In the genomic region with DNA sequence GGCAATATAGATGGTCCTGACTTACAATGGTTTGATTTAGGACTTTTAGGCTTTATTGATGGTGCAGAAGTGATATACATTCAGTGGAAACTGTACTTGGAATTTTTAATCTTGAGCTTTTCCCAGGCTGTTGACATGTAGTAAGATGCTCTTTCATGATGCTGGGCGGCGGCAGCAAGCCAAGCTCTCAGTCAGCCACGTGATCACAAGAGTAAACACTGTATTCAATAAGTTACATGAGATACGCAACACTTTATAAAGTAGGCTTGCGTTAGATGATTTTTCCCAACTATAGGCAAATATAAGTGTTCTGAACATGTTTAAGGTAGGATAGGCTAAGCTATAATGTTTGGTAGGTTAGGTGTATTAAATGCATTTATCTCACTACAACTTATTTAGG, we compare ENCODE assay signal across 34 cellular contexts. TPM values are rescaled to one million over a fixed set of nuclear protein-coding genes. Genes with fewer than 3 reads are reported as not detected.
"Had no signal": no experiment of that assay in that cellular context is flagged by ENCODE, and none has a peak within 500 bp of the region (broad histone marks: within the 10 kb centered on the region; RNA-seq: fewer than 3 reads in every experiment).

No MANE protein-coding gene starts in this region.

- H3K4me1 Mint-ChIP-seq: activated B cell treated with CpG ODN at 0.5 μM for 24 hours; activated naive CD4-positive, alpha-beta T cell treated with anti-CD3 and anti-CD28 coated beads, Interleukin-2, amount 10 ng/mL, durations not matched to agents 7 days and 5 days; activated naive CD8-positive, alpha-beta T cell treated with anti-CD3 and anti-CD28 coated beads, Interleukin-2, amount 50 U/mL, for 24 hours; brain had no signal

- H3K9me3 Mint-ChIP-seq: activated B cell treated with CpG ODN at 0.5 μM for 24 hours; activated CD4-positive, alpha-beta memory T cell treated with anti-CD3 and anti-CD28 coated beads, Interleukin-2, amount 10 ng/mL, durations not matched to agents 7 days and 5 days; activated CD4-positive, alpha-beta T cell treated with anti-CD3 and anti-CD28 coated beads, Interleukin-2, amount 10 ng/mL, durations not matched to agents 7 days and 5 days; activated naive CD4-positive, alpha-beta T cell treated with anti-CD3 and anti-CD28 coated beads, Interleukin-2, amount 10 ng/mL, durations not matched to agents 7 days and 5 days; activated naive CD4-positive, alpha-beta T cell treated with anti-CD3 and anti-CD28 coated beads, Interleukin-2, amount 50 U/mL, for 24 hours; activated naive CD8-positive, alpha-beta T cell treated with anti-CD3 and anti-CD28 coated beads, Interleukin-2, amount 10 ng/mL, durations not matched to agents 7 days and 5 days; activated naive CD8-positive, alpha-beta T cell treated with anti-CD3 and anti-CD28 coated beads, Interleukin-2, amount 50 U/mL, for 24 hours; activated T-cell treated with anti-CD3 and anti-CD28 coated beads, Interleukin-2, amount 50 U/mL, for 24 hours; activated T-helper 2 cell treated with anti-CD3 and anti-CD28 coated beads, Interferon-gamma antibody, Interleukin-2, Interleukin-4, amounts not matched to agents 10 μg/mL and 5 μg/mL and 100 μg/mL, durations not matched to agents 14 hours and 24 hours and 36 hours; central memory CD8-positive, alpha-beta T cell; T-helper 2 cell treated with Interferon-gamma antibody and Interleukin-4, amounts not matched to agents 5 μg/mL and 100 μg/mL, for 36 hours had no signal

- H3K4me1 ChIP-seq: ascending aorta had no signal

- H3K4me3 ChIP-seq: ascending aorta, cardiac muscle cell had no signal

- H3K27me3 ChIP-seq: ascending aorta, cardiac muscle cell had no signal

- ATAC-seq: activated CD8-positive, alpha-beta memory T cell treated with anti-CD3 and anti-CD28 coated beads, Interleukin-2, amount 10 ng/mL, durations not matched to agents 7 days and 5 days; activated CD8-positive, alpha-beta T cell treated with anti-CD3 and anti-CD28 coated beads, Interleukin-2, amount 10 ng/mL, durations not matched to agents 7 days and 5 days; activated naive CD8-positive, alpha-beta T cell treated with anti-CD3 and anti-CD28 coated beads, Interleukin-2, amount 50 U/mL, for 24 hours had no signal

- DNase-seq: activated B cell treated with CpG ODN at 0.5 μM for 24 hours; activated CD4-positive, alpha-beta memory T cell treated with anti-CD3 and anti-CD28 coated beads, Interleukin-2, amount 10 ng/mL, durations not matched to agents 7 days and 5 days; activated CD4-positive, alpha-beta T cell treated with anti-CD3 and anti-CD28 coated beads for 48 hours; activated CD4-positive, alpha-beta T cell treated with anti-CD3 and anti-CD28 coated beads, Interleukin-2, amount 10 ng/mL, durations not matched to agents 7 days and 5 days; activated CD4-positive, alpha-beta T cell treated with anti-CD3 and anti-CD28 coated beads, Interleukin-2, amount 50 U/mL, for 48 hours; activated CD4-positive, CD25-positive, alpha-beta regulatory T cell treated with anti-CD3 and anti-CD28 coated beads, Interleukin-2, amount 50 U/mL, for 72 hours; activated CD8-positive, alpha-beta memory T cell treated with anti-CD3 and anti-CD28 coated beads for 24 hours; activated CD8-positive, alpha-beta memory T cell treated with anti-CD3 and anti-CD28 coated beads, Interleukin-2, amount 10 ng/mL, durations not matched to agents 7 days and 5 days; activated CD8-positive, alpha-beta memory T cell treated with anti-CD3 and anti-CD28 coated beads, Interleukin-2, amount 50 U/mL, for 48 hours; activated CD8-positive, alpha-beta T cell treated with anti-CD3 and anti-CD28 coated beads, Interleukin-2, amount 10 ng/mL, durations not matched to agents 7 days and 5 days; activated effector memory CD4-positive, alpha-beta T cell treated with Interleukin-2 at 50 U/mL for 16 hours; activated gamma-delta T cell; activated naive CD4-positive, alpha-beta T cell treated with anti-CD3 and anti-CD28 coated beads, Interleukin-2, amount 10 ng/mL, durations not matched to agents 7 days and 5 days; activated naive CD4-positive, alpha-beta T cell treated with Interleukin-2 at 50 U/mL for 16 hours; activated naive CD8-positive, alpha-beta T cell treated with anti-CD3 and anti-CD28 coated beads, Interleukin-2, amount 10 ng/mL, durations not matched to agents 7 days and 5 days; activated naive CD8-positive, alpha-beta T cell treated with anti-CD3 and anti-CD28 coated beads, Interleukin-2, amount 50 U/mL, for 24 hours; activated T-cell treated with anti-CD3 and anti-CD28 coated beads, Interleukin-2, amount 50 U/mL, for 24 hours; activated T-cell treated with anti-CD3 and anti-CD28 coated beads, Interleukin-2, amount 50 U/mL, for 48 hours; amygdala; anterior cingulate cortex; caudate nucleus; cerebellar nuclear complex; T-helper 2 cell; T-helper 9 cell had no signal

- H3K27ac ChIP-seq: ascending aorta, cardiac muscle cell, VCaP had no signal

- H3K27me3 Mint-ChIP-seq: activated B cell treated with CpG ODN at 0.5 μM for 24 hours; activated CD4-positive, alpha-beta memory T cell treated with anti-CD3 and anti-CD28 coated beads, Interleukin-2, amount 10 ng/mL, durations not matched to agents 7 days and 5 days; activated CD4-positive, alpha-beta T cell treated with anti-CD3 and anti-CD28 coated beads, Interleukin-2, amount 10 ng/mL, durations not matched to agents 7 days and 5 days; activated CD8-positive, alpha-beta memory T cell treated with anti-CD3 and anti-CD28 coated beads, Interleukin-2, amount 10 ng/mL, durations not matched to agents 7 days and 5 days; activated naive CD4-positive, alpha-beta T cell treated with anti-CD3 and anti-CD28 coated beads, Interleukin-2, amount 10 ng/mL, durations not matched to agents 7 days and 5 days; activated naive CD4-positive, alpha-beta T cell treated with anti-CD3 and anti-CD28 coated beads, Interleukin-2, amount 50 U/mL, for 24 hours; activated naive CD8-positive, alpha-beta T cell; activated naive CD8-positive, alpha-beta T cell treated with anti-CD3 and anti-CD28 coated beads, Interleukin-2, amount 10 ng/mL, durations not matched to agents 7 days and 5 days; activated naive CD8-positive, alpha-beta T cell treated with anti-CD3 and anti-CD28 coated beads, Interleukin-2, amount 50 U/mL, for 24 hours; activated T-cell treated with anti-CD3 and anti-CD28 coated beads, Interleukin-2, amount 50 U/mL, for 24 hours; central memory CD8-positive, alpha-beta T cell had no signal

- H3K36me3 ChIP-seq: cardiac muscle cell had no signal

- H3K27ac Mint-ChIP-seq: activated B cell treated with CpG ODN at 0.5 μM for 24 hours; activated CD4-positive, alpha-beta memory T cell treated with anti-CD3 and anti-CD28 coated beads, Interleukin-2, amount 10 ng/mL, durations not matched to agents 7 days and 5 days; activated CD4-positive, alpha-beta T cell treated with anti-CD3 and anti-CD28 coated beads, Interleukin-2, amount 10 ng/mL, durations not matched to agents 7 days and 5 days; activated CD8-positive, alpha-beta memory T cell treated with anti-CD3 and anti-CD28 coated beads, Interleukin-2, amount 10 ng/mL, durations not matched to agents 7 days and 5 days; activated CD8-positive, alpha-beta T cell treated with anti-CD3 and anti-CD28 coated beads, Interleukin-2, amount 10 ng/mL, durations not matched to agents 7 days and 5 days; activated naive CD4-positive, alpha-beta T cell treated with anti-CD3 and anti-CD28 coated beads, Interleukin-2, amount 10 ng/mL, durations not matched to agents 7 days and 5 days; activated naive CD4-positive, alpha-beta T cell treated with anti-CD3 and anti-CD28 coated beads, Interleukin-2, amount 50 U/mL, for 24 hours; activated naive CD8-positive, alpha-beta T cell; activated naive CD8-positive, alpha-beta T cell treated with anti-CD3 and anti-CD28 coated beads, Interleukin-2, amount 10 ng/mL, durations not matched to agents 7 days and 5 days; activated naive CD8-positive, alpha-beta T cell treated with anti-CD3 and anti-CD28 coated beads, Interleukin-2, amount 50 U/mL, for 24 hours; activated T-cell treated with anti-CD3 and anti-CD28 coated beads, Interleukin-2, amount 50 U/mL, for 24 hours; activated T-helper 2 cell treated with anti-CD3 and anti-CD28 coated beads, Interferon-gamma antibody, Interleukin-2, Interleukin-4, amounts not matched to agents 10 μg/mL and 5 μg/mL and 100 μg/mL, durations not matched to agents 14 hours and 24 hours and 36 hours; brain; T-helper 2 cell treated with Interferon-gamma antibody and Interleukin-4, amounts not matched to agents 5 μg/mL and 100 μg/mL, for 36 hours had no signal

- H3K36me3 Mint-ChIP-seq: brain had no signal

- H3K9me3 ChIP-seq: ascending aorta had no signal

- H3K4me3 Mint-ChIP-seq: activated B cell treated with CpG ODN at 0.5 μM for 24 hours; activated CD4-positive, alpha-beta memory T cell treated with anti-CD3 and anti-CD28 coated beads, Interleukin-2, amount 10 ng/mL, durations not matched to agents 7 days and 5 days; activated CD4-positive, alpha-beta T cell treated with anti-CD3 and anti-CD28 coated beads, Interleukin-2, amount 10 ng/mL, durations not matched to agents 7 days and 5 days; activated CD8-positive, alpha-beta memory T cell treated with anti-CD3 and anti-CD28 coated beads, Interleukin-2, amount 10 ng/mL, durations not matched to agents 7 days and 5 days; activated CD8-positive, alpha-beta T cell treated with anti-CD3 and anti-CD28 coated beads, Interleukin-2, amount 10 ng/mL, durations not matched to agents 7 days and 5 days; activated naive CD4-positive, alpha-beta T cell treated with anti-CD3 and anti-CD28 coated beads, Interleukin-2, amount 10 ng/mL, durations not matched to agents 7 days and 5 days; activated naive CD4-positive, alpha-beta T cell treated with anti-CD3 and anti-CD28 coated beads, Interleukin-2, amount 50 U/mL, for 24 hours; activated naive CD8-positive, alpha-beta T cell; activated naive CD8-positive, alpha-beta T cell treated with anti-CD3 and anti-CD28 coated beads, Interleukin-2, amount 10 ng/mL, durations not matched to agents 7 days and 5 days; activated naive CD8-positive, alpha-beta T cell treated with anti-CD3 and anti-CD28 coated beads, Interleukin-2, amount 50 U/mL, for 24 hours; activated T-cell treated with anti-CD3 and anti-CD28 coated beads, Interleukin-2, amount 50 U/mL, for 24 hours; brain; central memory CD8-positive, alpha-beta T cell; T-helper 2 cell treated with Interferon-gamma antibody and Interleukin-4, amounts not matched to agents 5 μg/mL and 100 μg/mL, for 36 hours had no signal

RNA-seq across cellular contexts. Expression of gene PARP15, which starts 31.3 kb away (rescaled TPM):
- total RNA-seq: ascending aorta, cardiac muscle cell, chondrocyte had no signal
